In genomic region chr13:94596575-94596971, GRCh38 we compare ENCODE assay signal across 8 cellular contexts. TPM values are rescaled to one million over a fixed set of nuclear protein-coding genes. Genes with fewer than 3 reads are reported as not detected.
A peak's percentile ranks its signal among the peaks of the same experiment; 100 is the strongest.
DNase-seq lines count a peak whose midpoint lies in the region; ATAC-seq, FAIRE-seq and TF ChIP-seq lines count a peak whose summit lies in the region.

No MANE protein-coding gene starts in this region.

- H3K27ac Mint-ChIP-seq in dendritic cell treated with granulocyte-macrophage colony-stimulating factor and Interleukin-4, amounts not matched to agents 40 ng/mL and 50 ng/mL, for 4 days: peak overlapping the region; percentile 86
- peak overlapping the region; percentile 74 to 96 (median 93) for H3K27ac Mint-ChIP-seq in naive thymus-derived CD4-positive, alpha-beta T cell

- H3K27ac ChIP-seq in A549: peak overlapping the region; percentile 90 to 92
- H3K27ac ChIP-seq in naive thymus-derived CD4-positive, alpha-beta T cell (ENCODE audit: low read depth, low read length): peak overlapping the region; percentile 80

- peaks cover 10% of the 10 kb centered on the region for H3K9me3 Mint-ChIP-seq in dendritic cell treated with granulocyte-macrophage colony-stimulating factor and Interleukin-4, amounts not matched to agents 40 ng/mL and 50 ng/mL, for 4 days
- H3K9me3 Mint-ChIP-seq in naive thymus-derived CD4-positive, alpha-beta T cell: peaks cover 0 to 5% (median 0%) of the 10 kb centered on the region in 11 donors

- no peak for TF ChIP-seq RAD21 in A549 (conservative IDR thresholded peaks at IDR 0.05 in 1 of 2, IDR thresholded peaks at IDR 0.05 in 1 of 2)

- H3K4me1 Mint-ChIP-seq in dendritic cell treated with granulocyte-macrophage colony-stimulating factor and Interleukin-4, amounts not matched to agents 40 ng/mL and 50 ng/mL, for 4 days (ENCODE audit: low read depth): peaks cover 26% of the 10 kb centered on the region
- H3K4me1 Mint-ChIP-seq in naive thymus-derived CD4-positive, alpha-beta T cell: peaks cover 28 to 55% (median 44%) of the 10 kb centered on the region in 7 donors

- H3K27me3 ChIP-seq in naive thymus-derived CD4-positive, alpha-beta T cell (ENCODE audit: control insufficient read depth in 2 of 2, insufficient read depth in 2 of 2, low read length in 2 of 2): no peaks in the 10 kb centered on the region

- intact Hi-C loops in dendritic cell treated with granulocyte-macrophage colony-stimulating factor and Interleukin-4, amounts not matched to agents 40 ng/mL and 50 ng/mL, for 4 days (cut with micrococcal nuclease): loop anchor here (1.0 kb wide), 1 partner anchor 47 kb away; no protein-coding TSS in a partner anchor
- intact Hi-C loops in naive thymus-derived CD4-positive, alpha-beta T cell (cut with micrococcal nuclease): loop anchor here (1.0 to 2.0 kb wide), 6 partner anchors 21 to 589 kb away; no protein-coding TSS in a partner anchor

- peaks cover 0 to 15% (median 3%) of the 10 kb centered on the region in 3 experiments for H3K36me3 ChIP-seq in naive thymus-derived CD4-positive, alpha-beta T cell (ENCODE audit: control insufficient read depth in 2 of 3, insufficient read depth in 3 of 3, low read length in 3 of 3)

- no peaks in the 10 kb centered on the region for H3K9me3 ChIP-seq in A549
- no peaks in the 10 kb centered on the region for H3K9me3 ChIP-seq in naive thymus-derived CD4-positive, alpha-beta T cell (ENCODE audit: control insufficient read depth in 2 of 3, low read length in 3 of 3)

- H3K4me2 ChIP-seq in A549: peak overlapping the region; percentile 61

- TF ChIP-seq POLR2A in A549 (IDR thresholded peaks at IDR 0.05; ENCODE audit: low read length): no peak

- POLR2A ChIA-PET in A549 (lab: Yijun Ruan, JAX): interaction anchor here (0.8 to 2.2 kb wide), 5 partner anchors 9 to 47 kb away, joined by 3 to 30 read pairs (median 4); no protein-coding TSS in a partner anchor
- POLR2A ChIA-PET in naive thymus-derived CD4-positive, alpha-beta T cell (lab: Charles Lee): interaction anchor here (1.0 to 2.7 kb wide), 6 partner anchors 8 to 1080 kb away, joined by 3 to 32 read pairs (median 6); partner anchors contain the start of gene DNAJC3

- H3K36me3 Mint-ChIP-seq in dendritic cell treated with granulocyte-macrophage colony-stimulating factor and Interleukin-4, amounts not matched to agents 40 ng/mL and 50 ng/mL, for 4 days (ENCODE audit: low read depth): peaks cover 19% of the 10 kb centered on the region
- H3K36me3 Mint-ChIP-seq in naive thymus-derived CD4-positive, alpha-beta T cell: peaks cover 0 to 24% (median 3%) of the 10 kb centered on the region in 5 donors

- H3K4me3 ChIP-seq in A549: peak overlapping the region; percentile 87
- peak overlapping the region; percentile 99 for H3K4me3 ChIP-seq in Jurkat, Clone E6-1 (ENCODE audit: low read length)
- H3K4me3 ChIP-seq in naive thymus-derived CD4-positive, alpha-beta T cell (ENCODE audit: low read length): peak overlapping the region; percentile 92

- peaks cover 18% of the 10 kb centered on the region; the same call in 2 of the 3 replicates for H3K4me1 ChIP-seq in A549
- H3K4me1 ChIP-seq in naive thymus-derived CD4-positive, alpha-beta T cell (ENCODE audit: control insufficient read depth in 2 of 2, insufficient read depth in 2 of 2, low read length in 2 of 2): peaks cover 16 to 19% of the 10 kb centered on the region in 2 donors

- 61% methylated on average over 13 of the region's 20 CpGs for WGBS in A549 (ENCODE audit: missing lambda C conversion rate)

- H3K27me3 Mint-ChIP-seq in dendritic cell treated with granulocyte-macrophage colony-stimulating factor and Interleukin-4, amounts not matched to agents 40 ng/mL and 50 ng/mL, for 4 days: peaks cover 5% of the 10 kb centered on the region
- no peaks in the 10 kb centered on the region for H3K27me3 Mint-ChIP-seq in naive thymus-derived CD4-positive, alpha-beta T cell

- CTCF ChIA-PET in A549 (lab: Yijun Ruan, JAX): interaction anchor here (1.6 kb wide), 1 partner anchor 21 kb away, joined by 7 read pairs; no protein-coding TSS in a partner anchor
- CTCF ChIA-PET in naive thymus-derived CD4-positive, alpha-beta T cell (lab: Charles Lee): interaction anchor here (0.6 to 1.9 kb wide), 4 partner anchors 21 to 594 kb away, joined by 5 to 10 read pairs (median 5); no protein-coding TSS in a partner anchor

- ATAC-seq in A549 (no peak; a peak in 1 of 6 replicates), GM21390 (IDR thresholded peaks at IDR 0.05; ENCODE audit: unreplicated experiment) (no peak), GM21619 (IDR thresholded peaks at IDR 0.05; ENCODE audit: unreplicated experiment) (no peak)
- no peak for ATAC-seq in naive thymus-derived CD4-positive, alpha-beta T cell

- no peak for TF ChIP-seq EP300 in A549 (IDR thresholded peaks at IDR 0.05)

- no peak for TF ChIP-seq CTCF in A549 (IDR thresholded peaks at IDR 0.05)

- peak overlapping the region; percentile 84 for H3K4me3 Mint-ChIP-seq in dendritic cell treated with granulocyte-macrophage colony-stimulating factor and Interleukin-4, amounts not matched to agents 40 ng/mL and 50 ng/mL, for 4 days
- H3K4me3 Mint-ChIP-seq in naive thymus-derived CD4-positive, alpha-beta T cell: peak overlapping the region; percentile 92 to 99 (median 97)

- FAIRE-seq in A549 (lab: Jason Lieb, UNC): no peak

- DNase-seq in A549 (ENCODE audit: low read depth in 1 of 2, low spot score in 1 of 2) (no peak), cerebellar nuclear complex (lab: John Stamatoyannopoulos, UW) (no peak)
- no peak for DNase-seq in Jurkat, Clone E6-1 (ENCODE audit: low read depth, low spot score)
- DNase-seq in naive thymus-derived CD4-positive, alpha-beta T cell: peak in 1 of 9 donors; percentile 10
- no peak for DNase-seq in stimulated activated CD4-positive, alpha-beta T cell treated with anti-CD3 and anti-CD28 coated beads, Interleukin-2, amount 100 ng/mL, for 24 hours

TF ChIP-seq in A549, 52 proteins besides CTCF, POLR2A, EP300 and RAD21:
- TF ChIP-seq HEYL (CRISPR knock-in tag; IDR thresholded peaks at IDR 0.05) (no peak), BHLHE40 (IDR thresholded peaks at IDR 0.05; ENCODE audit: low read depth, low read length) (no peak), GATA3 (IDR thresholded peaks at IDR 0.05; ENCODE audit: borderline replicate concordance) (no peak), RNF2 (IDR thresholded peaks at IDR 0.05; ENCODE audit: borderline replicate concordance, low read depth) (no peak), JUNB (IDR thresholded peaks at IDR 0.05) (no peak), CBX8 (IDR thresholded peaks at IDR 0.05) (no peak), RFX5 (IDR thresholded peaks at IDR 0.05) (no peak), NPAS2 (CRISPR knock-in tag; IDR thresholded peaks at IDR 0.05; ENCODE audit: borderline replicate concordance) (no peak), E2F6 (IDR thresholded peaks at IDR 0.05; ENCODE audit: borderline replicate concordance, low read depth) (no peak), HOXB13 (CRISPR knock-in tag; IDR thresholded peaks at IDR 0.05; ENCODE audit: low read depth) (no peak), MAZ (IDR thresholded peaks at IDR 0.05; ENCODE audit: borderline replicate concordance, low read depth, low read length) (no peak), CHD4 (IDR thresholded peaks at IDR 0.05; ENCODE audit: borderline replicate concordance) (no peak), KDM1A (IDR thresholded peaks at IDR 0.05; ENCODE audit: low read depth) (no peak), TP53 (CRISPR knock-in tag; IDR thresholded peaks at IDR 0.05) (no peak), MAFK (IDR thresholded peaks at IDR 0.05; ENCODE audit: partially characterized antibody) (no peak), ZNF302 (CRISPR knock-in tag; IDR thresholded peaks at IDR 0.05) (no peak), RCOR1 (IDR thresholded peaks at IDR 0.05; ENCODE audit: low read depth, low read length) (no peak), ATOH8 (CRISPR knock-in tag; IDR thresholded peaks at IDR 0.05; ENCODE audit: low read depth) (no peak), EHF (CRISPR knock-in tag; IDR thresholded peaks at IDR 0.05) (no peak)

RNA-seq across cellular contexts. Expression of gene TGDS, which starts 0.6 kb away (rescaled TPM):
- 19.0 and 24.3 TPM in 2 replicates for polyA plus RNA-seq in A549 (2011; rRNA removed)
- 4.7 and 5.2 TPM in 2 replicates for polyA plus RNA-seq in A549 (2012; cell fraction: cytosol; rRNA removed)
- 3.3 and 4.6 TPM in 2 replicates for polyA plus RNA-seq in A549 (2012; cell fraction: nucleus; rRNA removed)
- 6.7 to 7.3 TPM (median 6.8 TPM) in 3 replicates for polyA plus RNA-seq in A549 (2017; fragmentation: RNase III; extraction: RNeasy Plus Mini Kit Qiagen cat#74134 plus additional on column Dnase treatment)
- polyA minus RNA-seq in A549 (2011; rRNA and poly(A)+ RNA removed): 4.3 and 5.5 TPM in 2 replicates
- 18.4 TPM for polyA plus RNA-seq in Jurkat, Clone E6-1 (2012; ENCODE audit: insufficient read depth, insufficient read length)
- total RNA-seq in naive thymus-derived CD4-positive, alpha-beta T cell: 10 to 100 TPM in 3 of 5 experiments, 1 to 10 TPM in 2; 5.9 to 20.5 (median 13.7) TPM
- 10 to 100 TPM; 11.7 to 18.4 TPM for polyA plus RNA-seq in naive thymus-derived CD4-positive, alpha-beta T cell

RNA-seq across cellular contexts. Expression of gene GPR180, which starts 5.1 kb away (rescaled TPM):
- 6.3 and 7.8 TPM in 2 replicates for polyA plus RNA-seq in A549 (2011; rRNA removed)
- polyA plus RNA-seq in A549 (2012; cell fraction: cytosol; rRNA removed): 1.1 and 1.4 TPM in 2 replicates
- 0.85 and 1.1 TPM in 2 replicates for polyA plus RNA-seq in A549 (2012; cell fraction: nucleus; rRNA removed)
- polyA plus RNA-seq in A549 (2017; fragmentation: RNase III; extraction: RNeasy Plus Mini Kit Qiagen cat#74134 plus additional on column Dnase treatment): 3.4 to 3.8 TPM (median 3.6 TPM) in 3 replicates
- 4.6 and 5.4 TPM in 2 replicates for polyA minus RNA-seq in A549 (2011; rRNA and poly(A)+ RNA removed)
- polyA plus RNA-seq in Jurkat, Clone E6-1 (2012; ENCODE audit: insufficient read depth, insufficient read length): 4.7 TPM
- total RNA-seq in naive thymus-derived CD4-positive, alpha-beta T cell: 1 to 10 TPM; 1.8 to 7.0 (median 5.4) TPM
- polyA plus RNA-seq in naive thymus-derived CD4-positive, alpha-beta T cell: 1 to 10 TPM; 1.3 to 1.5 TPM
